Comparison of ENCODE assay signal across 25 cellular contexts in genomic region chr17:5523249-5523648, GRCh38.
"Had no signal": no experiment of that assay in that cellular context is flagged by ENCODE, and none has a peak within 500 bp of the region (broad histone marks: within the 10 kb centered on the region; RNA-seq: fewer than 3 reads in every experiment).

No MANE protein-coding gene starts in this region.

- H3K27me3 Mint-ChIP-seq: activated B cell treated with CpG ODN at 0.5 μM for 24 hours; activated CD4-positive, alpha-beta memory T cell treated with anti-CD3 and anti-CD28 coated beads for 36 hours; activated CD4-positive, alpha-beta T cell treated with anti-CD3 and anti-CD28 coated beads, Interleukin-2, amount 10 ng/mL, durations not matched to agents 7 days and 5 days; activated naive CD4-positive, alpha-beta T cell treated with anti-CD3 and anti-CD28 coated beads, Interleukin-2, amount 50 U/mL, for 24 hours had no signal

- H3K27ac ChIP-seq: brain microvascular endothelial cell, Peyer's patch, SJSA1 had no signal

- ATAC-seq: SK-N-SH treated with all-trans-retinoic acid at 6 μM for 48 hours had no signal

- H3K9me3 ChIP-seq: Peyer's patch, SJSA1 had no signal

- H3K9me3 Mint-ChIP-seq: activated B cell treated with CpG ODN at 0.5 μM for 24 hours; activated CD4-positive, alpha-beta memory T cell treated with anti-CD3 and anti-CD28 coated beads for 36 hours; activated CD4-positive, alpha-beta T cell treated with anti-CD3 and anti-CD28 coated beads, Interleukin-2, amount 10 ng/mL, durations not matched to agents 7 days and 5 days; activated naive CD4-positive, alpha-beta T cell treated with anti-CD3 and anti-CD28 coated beads, Interleukin-2, amount 50 U/mL, for 24 hours; T-helper 1 cell treated with Interleukin-12 subunit alpha and Interleukin-12 subunit beta and Interleukin-4 antibody, amounts not matched to agents 30 μg/mL and 1 μg/mL, for 36 hours had no signal

- H3K36me3 ChIP-seq: brain microvascular endothelial cell, Peyer's patch, SJSA1 had no signal

- H3K27me3 ChIP-seq: brain microvascular endothelial cell, Peyer's patch, SJSA1 had no signal

- H3K4me3 Mint-ChIP-seq: activated B cell treated with CpG ODN at 0.5 μM for 24 hours; activated CD4-positive, alpha-beta memory T cell treated with anti-CD3 and anti-CD28 coated beads for 36 hours; activated CD4-positive, alpha-beta T cell treated with anti-CD3 and anti-CD28 coated beads, Interleukin-2, amount 10 ng/mL, durations not matched to agents 7 days and 5 days; activated naive CD4-positive, alpha-beta T cell treated with anti-CD3 and anti-CD28 coated beads, Interleukin-2, amount 50 U/mL, for 24 hours; T-helper 1 cell treated with Interleukin-12 subunit alpha and Interleukin-12 subunit beta and Interleukin-4 antibody, amounts not matched to agents 30 μg/mL and 1 μg/mL, for 36 hours had no signal

- H3K4me3 ChIP-seq: Peyer's patch, SJSA1 had no signal

- H3K4me1 Mint-ChIP-seq: activated B cell treated with CpG ODN at 0.5 μM for 24 hours had no signal

- DNase-seq: activated B cell treated with CpG ODN at 0.5 μM for 24 hours; activated CD4-positive, alpha-beta memory T cell treated with anti-CD3 and anti-CD28 coated beads for 36 hours; activated CD4-positive, alpha-beta T cell treated with anti-CD3 and anti-CD28 coated beads for 1 hour; activated CD4-positive, alpha-beta T cell treated with anti-CD3 and anti-CD28 coated beads, Interleukin-2, amount 10 ng/mL, durations not matched to agents 7 days and 5 days; activated CD8-positive, alpha-beta memory T cell treated with anti-CD3 and anti-CD28 coated beads for 24 hours; activated effector memory CD4-positive, alpha-beta T cell treated with Interleukin-2 at 50 U/mL for 16 hours; activated naive CD4-positive, alpha-beta T cell; activated T-cell treated with anti-CD3 and anti-CD28 coated beads for 4 hours; brain microvascular endothelial cell; cerebellar nuclear complex; KG1; NCI-H1105; NCI-H1436; NCI-H1694 treated with DMSO at 0.1 percent for 48 hours; NCI-H2081; NCI-H510A treated with DMSO at 0.1 percent for 48 hours; NCI-H69; Peyer's patch; SHP77; SW 1271; T-helper 9 cell had no signal

- H3K27ac Mint-ChIP-seq: activated B cell treated with CpG ODN at 0.5 μM for 24 hours; activated CD4-positive, alpha-beta T cell treated with anti-CD3 and anti-CD28 coated beads, Interleukin-2, amount 10 ng/mL, durations not matched to agents 7 days and 5 days; activated naive CD4-positive, alpha-beta T cell treated with anti-CD3 and anti-CD28 coated beads, Interleukin-2, amount 50 U/mL, for 24 hours; T-helper 1 cell treated with Interleukin-12 subunit alpha and Interleukin-12 subunit beta and Interleukin-4 antibody, amounts not matched to agents 30 μg/mL and 1 μg/mL, for 36 hours had no signal

- H3K4me1 ChIP-seq: Peyer's patch had no signal
